In genomic region chr11:62544521-62545436, GRCh38 we compare ENCODE assay signal across 8 cellular contexts. TPM values are rescaled to one million over a fixed set of nuclear protein-coding genes. Genes with fewer than 3 reads are reported as not detected.
DNase-seq lines count a peak whose midpoint lies in the region; ATAC-seq and TF ChIP-seq lines count a peak whose summit lies in the region.

No MANE protein-coding gene starts in this region.

- DNase-seq in GM13977 (ENCODE audit: low spot score), result peak; percentile 67
- DNase-seq in PC-3, result peak; percentile 50
- no peak for DNase-seq in uterus
- DNase-seq in cerebellar cortex (ENCODE audit: low spot score), result no peak
- no peak for DNase-seq in posterior vena cava (ENCODE audit: low spot score)

- H3K9ac ChIP-seq in PC-3 (ENCODE audit: low read length), result peak overlapping the region; percentile 97

- no peaks in the 10 kb centered on the region for H3K9me2 ChIP-seq in PC-3 (replicated peaks; ENCODE audit: low read length)

- CTCF ChIA-PET in PC-3 (lab: Charles Lee), result interaction anchor here (0.6 to 4.1 kb wide), 6 partner anchors 12 to 159 kb away, joined by 3 to 64 read pairs (median 30); no protein-coding TSS in a partner anchor

- H3K27me3 ChIP-seq in PC-3 (ENCODE audit: low read length) (no peaks in the 10 kb centered on the region), uterus (no peaks in the 10 kb centered on the region)

- intact Hi-C loops in PC-3 (cut with micrococcal nuclease) (no loop called here), uterus (cut with DNase I; ENCODE audit: low total_unique reads) (no loop called here), posterior vena cava (cut with DNase I) (loop anchor here (5.0 kb wide), 3 partner anchors 102 to 122 kb away; no protein-coding TSS in a partner anchor)

- BruUV-seq in PC-3 (replicated peaks; lab: Mats Ljungman, UMichigan), result no TSS peak

- H3K4me3 ChIP-seq in PC-3 (ENCODE audit: low read length) (peak overlapping the region; percentile 96), mesodermal cell (ENCODE audit: extremely low read depth, insufficient read depth, low read length, poor library complexity, severe bottlenecking) (peak overlapping the region; percentile 96), uterus (peak overlapping the region; percentile 79 to 90)

- H3K36me3 ChIP-seq in PC-3 (ENCODE audit: low read depth, low read length) (no peaks in the 10 kb centered on the region; the same call in 1 of the 2 replicates), mesodermal cell (ENCODE audit: control insufficient read depth, insufficient read depth, low read length) (peaks cover 26% of the 10 kb centered on the region), uterus (no peaks in the 10 kb centered on the region)

- in situ Hi-C loops in GM13977 (cut with MboI; ENCODE audit: low pct_unique_long_range_greater_than_20kb, low sequenced_read_pairs, unreplicated experiment), result no loop called here

- peaks cover 76% of the 10 kb centered on the region for H3K79me2 ChIP-seq in PC-3 (ENCODE audit: low read length)

- TF ChIP-seq POLR2A in uterus (IDR thresholded peaks at IDR 0.05), result no peak

- ATAC-seq in PC-3, result peak; percentile 2; the same call in 1 of the 2 replicates
- ATAC-seq in GM18502 (IDR thresholded peaks at IDR 0.05; ENCODE audit: poor library complexity, unreplicated experiment), result no peak

- H2AFZ ChIP-seq in PC-3 (ENCODE audit: low read length), result no peak overlapping the region

- peaks cover 13% of the 10 kb centered on the region for H3F3A ChIP-seq in PC-3 (ENCODE audit: low read length, unreplicated experiment)

- POLR2A ChIA-PET in PC-3 (lab: Charles Lee; ENCODE audit: unreplicated experiment), result interaction anchor here (0.6 to 1.3 kb wide), 4 partner anchors 8 to 35 kb away, joined by 4 to 14 read pairs (median 6); partner anchors contain the start of gene EEF1G

- no peak for TF ChIP-seq CTCF in GM13977 (IDR thresholded peaks at IDR 0.05; ENCODE audit: extremely low read depth, insufficient read depth, missing control alignments)
- TF ChIP-seq CTCF in PC-3 (conservative IDR thresholded peaks at IDR 0.05; ENCODE audit: low read depth, low read length), result no peak
- TF ChIP-seq CTCF in uterus (IDR thresholded peaks at IDR 0.05), result no peak

- peak overlapping the region; percentile 89 for H3K4me2 ChIP-seq in PC-3 (ENCODE audit: low read length)

- H3K9me3 ChIP-seq in PC-3 (ENCODE audit: low read length) (no peaks in the 10 kb centered on the region), mesodermal cell (ENCODE audit: control insufficient read depth, low read length) (no peaks in the 10 kb centered on the region), uterus (no peaks in the 10 kb centered on the region)

- H3K27ac ChIP-seq in PC-3 (ENCODE audit: low read length) (peak overlapping the region; percentile 94), cingulate gyrus (ENCODE audit: low read depth, low read length) (peak overlapping the region; percentile 89), mesodermal cell (ENCODE audit: low read depth, low read length, severe bottlenecking) (peak overlapping the region; percentile 86), uterus (peak overlapping the region; percentile 95 to 99)

- peaks cover 35% of the 10 kb centered on the region for H4K20me1 ChIP-seq in PC-3 (ENCODE audit: low read length)

- 2 to 3% methylated on average over 17 to 18 of the region's 33 CpGs for WGBS in mesodermal cell (ENCODE audit: insufficient coverage in 2 of 2), 2 experiments

- peaks cover 72% of the 10 kb centered on the region for H3K4me1 ChIP-seq in PC-3 (ENCODE audit: insufficient read depth, low read length)
- H3K4me1 ChIP-seq in mesodermal cell (ENCODE audit: control insufficient read depth, insufficient read depth, low read length, poor library complexity, severe bottlenecking), result peaks cover 56% of the 10 kb centered on the region
- H3K4me1 ChIP-seq in uterus, result peaks cover 11 to 17% of the 10 kb centered on the region in 2 donors

RNA-seq across cellular contexts. Expression of gene AHNAK, which starts 1.8 kb away (rescaled TPM):
- total RNA-seq in PC-3 (2014; rRNA removed) (287 and 383 TPM in 2 replicates), uterus (1,000 to 10,000 TPM in 1 of 4 donors, 100 to 1,000 TPM in 3; 452 to 1,353 (median 779) TPM), posterior vena cava (100 to 1,000 TPM; 938 to 955 TPM)
- polyA plus RNA-seq in mesodermal cell (2013, experiment 1 of 2), result 88.1 TPM
- 82.4 TPM for polyA plus RNA-seq in mesodermal cell (2013, experiment 2 of 2)

RNA-seq across cellular contexts. Expression of gene EEF1G, which starts 28.9 kb away (rescaled TPM):
- total RNA-seq in PC-3 (2014; rRNA removed) (1,577 and 1,815 TPM in 2 replicates), uterus (1,000 to 10,000 TPM; 1,301 to 1,426 (median 1,363) TPM), posterior vena cava (100 to 1,000 TPM; 706 to 749 TPM)
- 1,929 TPM for polyA plus RNA-seq in mesodermal cell (2013, experiment 1 of 2)
- 1,695 TPM for polyA plus RNA-seq in mesodermal cell (2013, experiment 2 of 2)

RNA-seq across cellular contexts. Expression of gene TUT1, which starts 46.5 kb away (rescaled TPM):
- 17.8 and 20.6 TPM in 2 replicates for total RNA-seq in PC-3 (2014; rRNA removed)
- 15.7 TPM for polyA plus RNA-seq in mesodermal cell (2013, experiment 1 of 2)
- polyA plus RNA-seq in mesodermal cell (2013, experiment 2 of 2), result 13.7 TPM
- total RNA-seq in uterus, result 10 to 100 TPM in 1 of 4 donors, 1 to 10 TPM in 3; 7.1 to 19.3 (median 8.6) TPM
- total RNA-seq in posterior vena cava, result 10 to 100 TPM; 10.7 to 14.1 TPM

RNA-seq across cellular contexts. Expression of gene MTA2, which starts 56.9 kb away (rescaled TPM):
- 193 and 259 TPM in 2 replicates for total RNA-seq in PC-3 (2014; rRNA removed)
- polyA plus RNA-seq in mesodermal cell (2013, experiment 1 of 2), result 94.4 TPM
- polyA plus RNA-seq in mesodermal cell (2013, experiment 2 of 2), result 89.1 TPM
- total RNA-seq in uterus, result 100 to 1,000 TPM in 2 of 4 donors, 10 to 100 TPM in 2; 37.9 to 120 (median 78.2) TPM
- 10 to 100 TPM; 56.5 to 67.2 TPM for total RNA-seq in posterior vena cava

Comparison
In these comparisons a context has a peak if more than half of its experiments do, and no peak if none do; other contexts are left out.
1. DNase-seq: peak in GM13977 (single experiment) and PC-3 (single experiment); none in uterus (0 of 2), cerebellar cortex (single experiment) and posterior vena cava (single experiment).
2. intact Hi-C loops: an anchor here in posterior vena cava (5.0 kb wide); none called in PC-3 and uterus.
3. Peak in every context shown above with its lines, with median percentiles within 50 percentile points of each other: H3K27ac ChIP-seq and H3K4me3 ChIP-seq.